Comparison of ENCODE assay signal across 1 cellular context in genomic region chr16:69761983-69762842, GRCh38.
TF ChIP-seq lines count a peak whose summit lies in the region.

TSS of gene WWP2 (plus strand) at chr16:69762332. CDS start at chr16:69787011, 24,679 bp downstream.

TF ChIP-seq in HepG2, 621 proteins besides CTCF, POLR2A, EP300 and RAD21 (continued from another document and continues in another):
- no peak for TF ChIP-seq KIAA2018 (CRISPR knock-in tag; IDR thresholded peaks at IDR 0.05; ENCODE audit: borderline replicate concordance)
- TF ChIP-seq MLX (CRISPR knock-in tag; IDR thresholded peaks at IDR 0.05): peak; percentile 49; the same call in 1 of the 2 replicates
- 0 out of 2 replicates have a peak, but pooled peaks have one; percentile 51 for TF ChIP-seq ZNF138 (CRISPR knock-in tag; IDR thresholded peaks at IDR 0.05; ENCODE audit: low read depth)
- no peak; the same call in 1 of the 2 replicates for TF ChIP-seq KLF6 (CRISPR knock-in tag; IDR thresholded peaks at IDR 0.05)
- TF ChIP-seq CC2D1A (CRISPR knock-in tag; IDR thresholded peaks at IDR 0.05): peak; percentile 91; the same call in 1 of the 2 replicates
- peak; percentile 91; the same call in 1 of the 2 replicates for TF ChIP-seq ZNF567 (CRISPR knock-in tag; IDR thresholded peaks at IDR 0.05; ENCODE audit: borderline replicate concordance)
- TF ChIP-seq USF2 (IDR thresholded peaks at IDR 0.05; ENCODE audit: low read depth, low read length): peak; percentile 99
- TF ChIP-seq USF2 (CRISPR knock-in tag; IDR thresholded peaks at IDR 0.05; ENCODE audit: borderline replicate concordance): peak; percentile 95; the same call in 1 of the 2 replicates
- TF ChIP-seq ZNF230 (CRISPR knock-in tag; IDR thresholded peaks at IDR 0.05): no peak
- peak; percentile 95 for TF ChIP-seq GABPB1 (CRISPR knock-in tag; IDR thresholded peaks at IDR 0.05)
- TF ChIP-seq ASH2L (IDR thresholded peaks at IDR 0.05; ENCODE audit: insufficient read length, low read depth, low read length): peak; percentile 84
- no peak; the same call in 1 of the 2 replicates for TF ChIP-seq ZBTB49 (CRISPR knock-in tag; IDR thresholded peaks at IDR 0.05; ENCODE audit: borderline replicate concordance)
- 0 out of 2 replicates have a peak, but pooled peaks have one; percentile 34 for TF ChIP-seq ZNF121 (CRISPR knock-in tag; IDR thresholded peaks at IDR 0.05)
- no peak for TF ChIP-seq LCORL (IDR thresholded peaks at IDR 0.05)
- peak; percentile 80 for TF ChIP-seq LCORL (CRISPR knock-in tag; IDR thresholded peaks at IDR 0.05)
- no peak for TF ChIP-seq RORA (CRISPR knock-in tag; IDR thresholded peaks at IDR 0.05)
- peak; percentile 87; the same call in 1 of the 2 replicates for TF ChIP-seq PCBP1 (IDR thresholded peaks at IDR 0.05; ENCODE audit: borderline replicate concordance, low read depth, low read length)
- no peak for TF ChIP-seq GLI4 (CRISPR knock-in tag; IDR thresholded peaks at IDR 0.05; ENCODE audit: borderline replicate concordance)
- TF ChIP-seq ARID5B (CRISPR knock-in tag; IDR thresholded peaks at IDR 0.05): peak; percentile 56
- TF ChIP-seq MIER3 (CRISPR knock-in tag; IDR thresholded peaks at IDR 0.05; ENCODE audit: borderline replicate concordance): peak; percentile 27; the same call in 1 of the 2 replicates
- peak; percentile 74; the same call in 1 of the 2 replicates for TF ChIP-seq STAT5B (CRISPR knock-in tag; IDR thresholded peaks at IDR 0.05)
- peak; percentile 70 for TF ChIP-seq ZKSCAN8 (CRISPR knock-in tag; IDR thresholded peaks at IDR 0.05; ENCODE audit: borderline replicate concordance)
- TF ChIP-seq, protein P1, sequence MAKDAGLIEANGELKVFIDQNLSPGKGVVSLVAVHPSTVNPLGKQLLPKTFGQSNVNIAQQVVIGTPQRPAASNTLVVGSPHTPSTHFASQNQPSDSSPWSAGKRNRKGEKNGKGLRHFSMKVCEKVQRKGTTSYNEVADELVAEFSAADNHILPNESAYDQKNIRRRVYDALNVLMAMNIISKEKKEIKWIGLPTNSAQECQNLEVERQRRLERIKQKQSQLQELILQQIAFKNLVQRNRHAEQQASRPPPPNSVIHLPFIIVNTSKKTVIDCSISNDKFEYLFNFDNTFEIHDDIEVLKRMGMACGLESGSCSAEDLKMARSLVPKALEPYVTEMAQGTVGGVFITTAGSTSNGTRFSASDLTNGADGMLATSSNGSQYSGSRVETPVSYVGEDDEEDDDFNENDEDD (CRISPR knock-in tag; IDR thresholded peaks at IDR 0.05; ENCODE audit: borderline replicate concordance): no peak
- TF ChIP-seq, protein P2, sequence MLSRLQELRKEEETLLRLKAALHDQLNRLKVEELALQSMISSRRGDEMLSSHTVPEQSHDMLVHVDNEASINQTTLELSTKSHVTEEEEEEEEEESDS (CRISPR knock-in tag; IDR thresholded peaks at IDR 0.05; ENCODE audit: borderline replicate concordance): peak; percentile 64; the same call in 1 of the 2 replicates
- TF ChIP-seq BORCS8-MEF2B (CRISPR knock-in tag; IDR thresholded peaks at IDR 0.05): peak; percentile 88
- TF ChIP-seq, protein P3, sequence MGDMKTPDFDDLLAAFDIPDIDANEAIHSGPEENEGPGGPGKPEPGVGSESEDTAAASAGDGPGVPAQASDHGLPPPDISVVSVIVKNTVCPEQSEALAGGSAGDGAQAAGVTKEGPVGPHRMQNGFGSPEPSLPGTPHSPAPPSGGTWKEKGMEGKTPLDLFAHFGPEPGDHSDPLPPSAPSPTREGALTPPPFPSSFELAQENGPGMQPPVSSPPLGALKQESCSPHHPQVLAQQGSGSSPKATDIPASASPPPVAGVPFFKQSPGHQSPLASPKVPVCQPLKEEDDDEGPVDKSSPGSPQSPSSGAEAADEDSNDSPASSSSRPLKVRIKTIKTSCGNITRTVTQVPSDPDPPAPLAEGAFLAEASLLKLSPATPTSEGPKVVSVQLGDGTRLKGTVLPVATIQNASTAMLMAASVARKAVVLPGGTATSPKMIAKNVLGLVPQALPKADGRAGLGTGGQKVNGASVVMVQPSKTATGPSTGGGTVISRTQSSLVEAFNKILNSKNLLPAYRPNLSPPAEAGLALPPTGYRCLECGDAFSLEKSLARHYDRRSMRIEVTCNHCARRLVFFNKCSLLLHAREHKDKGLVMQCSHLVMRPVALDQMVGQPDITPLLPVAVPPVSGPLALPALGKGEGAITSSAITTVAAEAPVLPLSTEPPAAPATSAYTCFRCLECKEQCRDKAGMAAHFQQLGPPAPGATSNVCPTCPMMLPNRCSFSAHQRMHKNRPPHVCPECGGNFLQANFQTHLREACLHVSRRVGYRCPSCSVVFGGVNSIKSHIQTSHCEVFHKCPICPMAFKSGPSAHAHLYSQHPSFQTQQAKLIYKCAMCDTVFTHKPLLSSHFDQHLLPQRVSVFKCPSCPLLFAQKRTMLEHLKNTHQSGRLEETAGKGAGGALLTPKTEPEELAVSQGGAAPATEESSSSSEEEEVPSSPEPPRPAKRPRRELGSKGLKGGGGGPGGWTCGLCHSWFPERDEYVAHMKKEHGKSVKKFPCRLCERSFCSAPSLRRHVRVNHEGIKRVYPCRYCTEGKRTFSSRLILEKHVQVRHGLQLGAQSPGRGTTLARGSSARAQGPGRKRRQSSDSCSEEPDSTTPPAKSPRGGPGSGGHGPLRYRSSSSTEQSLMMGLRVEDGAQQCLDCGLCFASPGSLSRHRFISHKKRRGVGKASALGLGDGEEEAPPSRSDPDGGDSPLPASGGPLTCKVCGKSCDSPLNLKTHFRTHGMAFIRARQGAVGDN (CRISPR knock-in tag; IDR thresholded peaks at IDR 0.05): peak; percentile 94
